ENCODE assay signal across 1 cellular context in the genomic region with DNA sequence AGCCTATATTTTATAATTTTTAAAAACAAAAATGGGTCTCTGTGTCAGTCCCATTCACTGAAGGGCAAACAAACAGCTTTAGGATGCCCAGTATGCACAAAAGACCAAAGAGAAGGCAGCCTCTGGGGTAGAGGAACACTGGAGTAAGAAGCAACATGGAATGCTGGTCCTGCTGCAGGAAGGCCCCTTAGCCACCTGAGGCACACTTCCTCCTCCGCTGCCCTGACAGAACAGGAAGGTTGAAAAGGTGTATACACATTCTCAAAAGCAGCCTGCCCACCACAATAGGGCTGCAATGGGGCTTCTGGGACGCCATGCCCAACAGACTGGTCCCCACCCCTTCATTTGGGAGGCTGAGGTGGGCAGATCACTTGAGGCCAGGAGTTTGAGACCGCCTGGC.
TF ChIP-seq lines count a peak whose summit lies in the region.

No MANE protein-coding gene starts in this region.

TF ChIP-seq in WTC11, 78 proteins besides CTCF, POLR2A, EP300 and RAD21 (continued from another document):
- no peak for TF ChIP-seq ATF3 (CRISPR knock-in tag; conservative IDR thresholded peaks at IDR 0.05)
- no peak for TF ChIP-seq E2F4 (CRISPR knock-in tag; IDR thresholded peaks at IDR 0.05; ENCODE audit: borderline replicate concordance, low read depth)
- no peak for TF ChIP-seq ZBTB21 (CRISPR knock-in tag; IDR thresholded peaks at IDR 0.05; ENCODE audit: borderline replicate concordance)
- TF ChIP-seq NFYB (CRISPR knock-in tag; conservative IDR thresholded peaks at IDR 0.05; ENCODE audit: low read depth) = no peak
- TF ChIP-seq FOXJ3 (CRISPR knock-in tag; IDR thresholded peaks at IDR 0.05; ENCODE audit: borderline replicate concordance) = no peak
- no peak for TF ChIP-seq RORB (CRISPR knock-in tag; IDR thresholded peaks at IDR 0.05)
- TF ChIP-seq MYBL2 (CRISPR knock-in tag; IDR thresholded peaks at IDR 0.05) = no peak
- no peak for TF ChIP-seq ATF2 (CRISPR knock-in tag; IDR thresholded peaks at IDR 0.05; ENCODE audit: borderline replicate concordance, low read depth)
- TF ChIP-seq ELF4 (CRISPR knock-in tag; IDR thresholded peaks at IDR 0.05; ENCODE audit: low read depth) = no peak
- TF ChIP-seq, protein P1, sequence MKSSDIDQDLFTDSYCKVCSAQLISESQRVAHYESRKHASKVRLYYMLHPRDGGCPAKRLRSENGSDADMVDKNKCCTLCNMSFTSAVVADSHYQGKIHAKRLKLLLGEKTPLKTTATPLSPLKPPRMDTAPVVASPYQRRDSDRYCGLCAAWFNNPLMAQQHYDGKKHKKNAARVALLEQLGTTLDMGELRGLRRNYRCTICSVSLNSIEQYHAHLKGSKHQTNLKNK (CRISPR knock-in tag; IDR thresholded peaks at IDR 0.05) = no peak
